Comparison of ENCODE assay signal across 13 cellular contexts in genomic region chr11:83835423-83835822, GRCh38.
DNase-seq lines count a peak whose midpoint lies in the region; ATAC-seq and TF ChIP-seq lines count a peak whose summit lies in the region.
"Had no signal": no experiment of that assay in that cellular context is flagged by ENCODE, and none has a peak within 500 bp of the region (broad histone marks: within the 10 kb centered on the region; RNA-seq: fewer than 3 reads in every experiment).

No MANE protein-coding gene starts in this region.

- WGBS in gastroesophageal sphincter (ENCODE audit: low coverage in 1 of 2), 2 donors: 13 to 16% methylated on average over 1 of the region's 1 CpG
- 70% methylated on average over 1 of the region's 1 CpG for WGBS in hepatocyte (ENCODE audit: low lambda C conversion rate, missing lambda C conversion rate)

- H4K20me1 ChIP-seq in hepatocyte (ENCODE audit: insufficient read depth, poor library complexity, severe bottlenecking): no peaks in the 10 kb centered on the region

- H3K9me2 ChIP-seq in hepatocyte (replicated peaks; ENCODE audit: insufficient read depth): no peaks in the 10 kb centered on the region

- TF ChIP-seq POLR2A in gastroesophageal sphincter (IDR thresholded peaks at IDR 0.05): no peak

- H3K27ac ChIP-seq in gastroesophageal sphincter: peak overlapping the region in 3 of 4 donors; percentile 35 to 53 (median 47)
- no peak overlapping the region for H3K27ac ChIP-seq in hepatocyte
- H3K27ac ChIP-seq: foreskin keratinocyte, tibial artery had no signal

- no peak overlapping the region for H2AFZ ChIP-seq in hepatocyte

- no peaks in the 10 kb centered on the region for H3K79me2 ChIP-seq in hepatocyte

- peak; percentile 88 for ATAC-seq in GM18861 (IDR thresholded peaks at IDR 0.05; ENCODE audit: unreplicated experiment)
- ATAC-seq in GM21619 (IDR thresholded peaks at IDR 0.05; ENCODE audit: unreplicated experiment): peak; percentile 84
- peak; percentile 89 for ATAC-seq in HG03196 (IDR thresholded peaks at IDR 0.05; ENCODE audit: unreplicated experiment)
- ATAC-seq in gastroesophageal sphincter: no peak
- ATAC-seq: activated CD8-positive, alpha-beta T cell treated with anti-CD3 and anti-CD28 coated beads, Interleukin-2, amount 10 ng/mL, durations not matched to agents 7 days and 5 days; foreskin keratinocyte had no signal

- no peaks in the 10 kb centered on the region for H3K9me3 Mint-ChIP-seq in progenitor cell of endocrine pancreas (ENCODE audit: low read depth)

- TF ChIP-seq CTCF in gastroesophageal sphincter (IDR thresholded peaks at IDR 0.05) (no peak), hepatocyte (IDR thresholded peaks at IDR 0.05; ENCODE audit: poor library complexity) (no peak), progenitor cell of endocrine pancreas (IDR thresholded peaks at IDR 0.05; ENCODE audit: unreplicated experiment) (no peak)

- TF ChIP-seq EP300 in gastroesophageal sphincter (IDR thresholded peaks at IDR 0.05): no peak

- peaks cover 8% of the 10 kb centered on the region for H3K4me1 Mint-ChIP-seq in progenitor cell of endocrine pancreas (ENCODE audit: low read depth)
- H3K4me1 Mint-ChIP-seq: CD4-positive, alpha-beta memory T cell had no signal

- H3K4me1 ChIP-seq in gastroesophageal sphincter (peaks cover 0 to 45% (median 5%) of the 10 kb centered on the region in 3 donors), hepatocyte (ENCODE audit: insufficient read depth) (no peaks in the 10 kb centered on the region)
- H3K4me1 ChIP-seq: foreskin keratinocyte had no signal

- H3K36me3 Mint-ChIP-seq in progenitor cell of endocrine pancreas (ENCODE audit: insufficient read depth): no peaks in the 10 kb centered on the region
- H3K36me3 Mint-ChIP-seq: CD4-positive, alpha-beta memory T cell had no signal

- peaks cover 0 to 9% of the 10 kb centered on the region in 2 donors for H3K36me3 ChIP-seq in gastroesophageal sphincter
- H3K36me3 ChIP-seq in hepatocyte (replicated peaks; ENCODE audit: insufficient read depth, low read depth): no peaks in the 10 kb centered on the region
- H3K36me3 ChIP-seq: tibial artery had no signal

- H3K27me3 Mint-ChIP-seq in progenitor cell of endocrine pancreas: peaks cover 36% of the 10 kb centered on the region

- no peak overlapping the region for H3K4me2 ChIP-seq in hepatocyte

- H3K4me3 ChIP-seq in gastroesophageal sphincter (no peak overlapping the region), hepatocyte (no peak overlapping the region)
- H3K4me3 ChIP-seq: tibial artery had no signal

- H3K4me3 Mint-ChIP-seq in progenitor cell of endocrine pancreas (ENCODE audit: low read depth): no peak overlapping the region
- H3K4me3 Mint-ChIP-seq: activated CD8-positive, alpha-beta T cell treated with anti-CD3 and anti-CD28 coated beads, Interleukin-2, amount 10 ng/mL, durations not matched to agents 7 days and 5 days; CD4-positive, alpha-beta memory T cell had no signal

- H3K27me3 ChIP-seq in gastroesophageal sphincter: no peaks in the 10 kb centered on the region
- H3K27me3 ChIP-seq in hepatocyte: peaks cover 13% of the 10 kb centered on the region
- H3K27me3 ChIP-seq: foreskin keratinocyte, tibial artery had no signal

- no peak overlapping the region for H3K27ac Mint-ChIP-seq in progenitor cell of endocrine pancreas
- H3K27ac Mint-ChIP-seq: activated CD8-positive, alpha-beta T cell treated with anti-CD3 and anti-CD28 coated beads, Interleukin-2, amount 10 ng/mL, durations not matched to agents 7 days and 5 days had no signal

- H3K9me3 ChIP-seq in gastroesophageal sphincter (no peaks in the 10 kb centered on the region), hepatocyte (ENCODE audit: low read depth) (no peaks in the 10 kb centered on the region)
- H3K9me3 ChIP-seq: tibial artery had no signal

- DNase-seq in hepatocyte (ENCODE audit: low spot score) (no peak), progenitor cell of endocrine pancreas (ENCODE audit: low spot score, unreplicated experiment) (no peak), NCI-H345 (lab: John Stamatoyannopoulos, UW) (no peak), foreskin melanocyte (no peak)
- DNase-seq: activated CD8-positive, alpha-beta T cell treated with anti-CD3 and anti-CD28 coated beads, Interleukin-2, amount 10 ng/mL, durations not matched to agents 7 days and 5 days; CD4-positive, alpha-beta memory T cell; foreskin keratinocyte; midbrain; tibial artery had no signal
